Comparison of ENCODE assay signal across 1 cellular context in genomic region chr5:171413153-171413910, GRCh38.
TF ChIP-seq lines count a peak whose summit lies in the region.

No MANE protein-coding gene starts in this region.

TF ChIP-seq in GM23338, 12 proteins besides CTCF, POLR2A, EP300 and RAD21:
- TF ChIP-seq EZH2phosphoT487 (IDR thresholded peaks at IDR 0.05; ENCODE audit: unreplicated experiment) (no peak), ZNF462 (CRISPR knock-in tag; IDR thresholded peaks at IDR 0.05) (no peak), ZNF114 (CRISPR knock-in tag; IDR thresholded peaks at IDR 0.05) (no peak), REST (IDR thresholded peaks at IDR 0.05; ENCODE audit: unreplicated experiment) (no peak), POLR2AphosphoS5 (IDR thresholded peaks at IDR 0.05; ENCODE audit: low read depth) (peak; percentile 26)
